19 cellular contexts compared by ENCODE assay signal in the genomic region with DNA sequence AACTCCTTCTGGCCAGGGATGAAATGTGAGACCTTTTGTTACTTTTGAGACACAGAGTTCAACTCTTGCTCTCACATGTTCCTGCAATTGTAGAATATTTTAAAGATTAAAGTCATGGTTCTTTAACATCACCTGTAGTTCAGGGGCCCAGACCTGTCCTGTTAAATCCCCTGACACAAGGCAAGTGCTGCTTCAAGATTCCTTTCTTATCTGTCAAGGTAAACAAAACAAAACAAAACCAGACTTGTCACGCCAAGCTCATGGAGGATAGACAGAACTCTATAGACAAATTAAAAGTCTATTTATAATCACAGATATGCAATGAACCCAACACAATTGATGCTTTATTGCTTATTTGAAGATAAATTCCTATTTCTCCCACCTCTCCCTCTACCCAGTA. TPM values are rescaled to one million over a fixed set of nuclear protein-coding genes. Genes with fewer than 3 reads are reported as not detected.
A peak's percentile ranks its signal among the peaks of the same experiment; 100 is the strongest.
DNase-seq lines count a peak whose midpoint lies in the region; ATAC-seq, FAIRE-seq and TF ChIP-seq lines count a peak whose summit lies in the region.
"Had no signal": no experiment of that assay in that cellular context is flagged by ENCODE, and none has a peak within 500 bp of the region (broad histone marks: within the 10 kb centered on the region; RNA-seq: fewer than 3 reads in every experiment).

No MANE protein-coding gene starts in this region.

- H3K27me3 ChIP-seq in CD4-positive, alpha-beta memory T cell (ENCODE audit: insufficient read depth, low read length), result no peaks in the 10 kb centered on the region
- no peaks in the 10 kb centered on the region for H3K27me3 ChIP-seq in H7 (ENCODE audit: control insufficient read depth, insufficient read depth, low read length)
- H3K27me3 ChIP-seq: cardiac muscle cell, spleen had no signal

- H3K4me2 ChIP-seq in A549, result peak overlapping the region; percentile 9; the same call in 2 of the 3 replicates

- no peak for FAIRE-seq in A549 (lab: Jason Lieb, UNC)
- FAIRE-seq: HTR-8/SVneo had no signal

- peaks cover 44% of the 10 kb centered on the region for H3K4me1 ChIP-seq in A549
- H3K4me1 ChIP-seq in CD4-positive, alpha-beta memory T cell (ENCODE audit: insufficient read depth, low read length), result peaks cover 43% of the 10 kb centered on the region
- H3K4me1 ChIP-seq: psoas muscle had no signal

- no peak for TF ChIP-seq POLR2A in A549 (IDR thresholded peaks at IDR 0.05; ENCODE audit: low read length)

- CTCF ChIA-PET in A549 (lab: Yijun Ruan, JAX), result interaction anchor here (1.1 to 4.5 kb wide), 4 partner anchors 11 to 203 kb away, joined by 4 to 30 read pairs (median 4); partner anchors contain the start of gene NEDD4
- CTCF ChIA-PET in CD4-positive, alpha-beta memory T cell (lab: Charles Lee; ENCODE audit: partially characterized antibody), result interaction anchor here (1.1 to 4.1 kb wide), 5 partner anchors 11 to 269 kb away, joined by 3 to 25 read pairs (median 3); no protein-coding TSS in a partner anchor

- ATAC-seq in A549 (no peak), T-helper 17 cell (no peak), esophagus mucosa (peak; percentile 27)
- ATAC-seq: psoas muscle had no signal

- no peak for DNase-seq in A549 (ENCODE audit: low read depth in 1 of 2, low spot score in 1 of 2)
- no peak for DNase-seq in CD4-positive, alpha-beta memory T cell
- DNase-seq in T-helper 17 cell, result no peak
- no peak for DNase-seq in H7
- no peak for DNase-seq in GM13976 (ENCODE audit: low spot score)
- no peak for DNase-seq in hippocampal formation (lab: John Stamatoyannopoulos, UW)
- no peak for DNase-seq in NCI-H446 (lab: John Stamatoyannopoulos, UW)
- DNase-seq: activated CD4-positive, CD25-positive, alpha-beta regulatory T cell; activated CD8-positive, alpha-beta memory T cell treated with anti-CD3 and anti-CD28 coated beads, Interleukin-2, amount 50 U/mL, for 48 hours; HFFc6; NCI-H1417 treated with DMSO at 0.1 percent for 48 hours; NCI-H2171 treated with DMSO at 0.1 percent for 48 hours; psoas muscle; spleen had no signal

- H3K36me3 Mint-ChIP-seq in CD4-positive, alpha-beta memory T cell, result peaks cover under 1 to 7% of the 10 kb centered on the region in 2 donors
- H3K36me3 Mint-ChIP-seq in T-helper 17 cell (ENCODE audit: low read depth), result peaks cover 4% of the 10 kb centered on the region

- no peaks in the 10 kb centered on the region for H3K27me3 Mint-ChIP-seq in CD4-positive, alpha-beta memory T cell
- H3K27me3 Mint-ChIP-seq in T-helper 17 cell, result no peaks in the 10 kb centered on the region

- peak overlapping the region in 5 of 8 donors; percentile 45 to 86 (median 67) for H3K4me3 Mint-ChIP-seq in CD4-positive, alpha-beta memory T cell
- peak overlapping the region; percentile 89 for H3K4me3 Mint-ChIP-seq in T-helper 17 cell
- H3K4me3 Mint-ChIP-seq: HFFc6, nephron had no signal

- peak overlapping the region; percentile 90 to 99 (median 93) for H3K27ac Mint-ChIP-seq in CD4-positive, alpha-beta memory T cell
- peak overlapping the region; percentile 99 for H3K27ac Mint-ChIP-seq in T-helper 17 cell
- H3K27ac Mint-ChIP-seq: HFFc6, nephron had no signal

- POLR2A ChIA-PET in A549 (lab: Yijun Ruan, JAX), result no interaction called here
- POLR2A ChIA-PET in CD4-positive, alpha-beta memory T cell (lab: Charles Lee; ENCODE audit: partially characterized antibody), result interaction anchor here (1.0 kb wide), 1 partner anchor 48 kb away, joined by 3 read pairs; no protein-coding TSS in a partner anchor

- no peak overlapping the region for H3K4me3 ChIP-seq in A549
- H3K4me3 ChIP-seq in CD4-positive, alpha-beta memory T cell (ENCODE audit: low read length in 2 of 2), result no peak overlapping the region
- no peak overlapping the region for H3K4me3 ChIP-seq in H7 (ENCODE audit: insufficient read depth, low read depth, low read length)
- H3K4me3 ChIP-seq: cardiac muscle cell, psoas muscle, spleen, thoracic aorta had no signal

- TF ChIP-seq CTCF in A549 (IDR thresholded peaks at IDR 0.05), result no peak
- no peak for TF ChIP-seq CTCF in GM13976 (IDR thresholded peaks at IDR 0.05; ENCODE audit: borderline replicate concordance, control extremely low read depth, extremely low read depth, insufficient read depth, missing control alignments)

- TF ChIP-seq RAD21 in A549 (conservative IDR thresholded peaks at IDR 0.05 in 1 of 2, IDR thresholded peaks at IDR 0.05 in 1 of 2), result no peak

- no peaks in the 10 kb centered on the region for H3K36me3 ChIP-seq in CD4-positive, alpha-beta memory T cell (ENCODE audit: insufficient read depth, low read length)
- no peaks in the 10 kb centered on the region for H3K36me3 ChIP-seq in H7 (replicated peaks; ENCODE audit: control insufficient read depth, insufficient read depth, low read length)
- H3K36me3 ChIP-seq: cardiac muscle cell, spleen, thoracic aorta had no signal

- WGBS in A549 (ENCODE audit: missing lambda C conversion rate), result 66% methylated on average over 1 of the region's 1 CpG

- peaks cover 0 to 5% (median 0%) of the 10 kb centered on the region in 8 donors for H3K9me3 Mint-ChIP-seq in CD4-positive, alpha-beta memory T cell
- H3K9me3 Mint-ChIP-seq: HFFc6, nephron had no signal

- H3K4me1 Mint-ChIP-seq in CD4-positive, alpha-beta memory T cell, result peaks cover 27 to 52% (median 40%) of the 10 kb centered on the region in 4 donors
- H3K4me1 Mint-ChIP-seq in T-helper 17 cell, result peaks cover 27% of the 10 kb centered on the region

- H3K27ac ChIP-seq in A549, result peak overlapping the region; percentile 80 to 87; a peak in 5 of 6 replicates
- no peak overlapping the region for H3K27ac ChIP-seq in CD4-positive, alpha-beta memory T cell (ENCODE audit: low read depth, low read length)
- H3K27ac ChIP-seq: cardiac muscle cell, psoas muscle, thoracic aorta had no signal

- no peak for TF ChIP-seq EP300 in A549 (IDR thresholded peaks at IDR 0.05)

- H3K9me3 ChIP-seq in A549, result no peaks in the 10 kb centered on the region; the same call in 2 of the 3 replicates
- no peaks in the 10 kb centered on the region for H3K9me3 ChIP-seq in CD4-positive, alpha-beta memory T cell (ENCODE audit: control insufficient read depth in 1 of 2, low read length in 2 of 2)
- peaks cover 2% of the 10 kb centered on the region for H3K9me3 ChIP-seq in T-helper 17 cell (ENCODE audit: control insufficient read depth, low read length, poor library complexity, severe bottlenecking)
- H3K9me3 ChIP-seq: psoas muscle, spleen, thoracic aorta had no signal

- in situ Hi-C loops in GM13976 (cut with MboI; ENCODE audit: low sequenced_read_pairs, unreplicated experiment), result no loop called here

- intact Hi-C loops in CD4-positive, alpha-beta memory T cell (cut with micrococcal nuclease), result loop anchor here (2.0 kb wide), 1 partner anchor 203 kb away; no protein-coding TSS in a partner anchor

TF ChIP-seq in A549, 52 proteins besides CTCF, POLR2A, EP300 and RAD21:
- TF ChIP-seq CBX2 (IDR thresholded peaks at IDR 0.05; ENCODE audit: borderline replicate concordance, low read depth) (no peak), REST (IDR thresholded peaks at IDR 0.05) (no peak), MAFK (IDR thresholded peaks at IDR 0.05; ENCODE audit: partially characterized antibody) (no peak), HMGXB4 (CRISPR knock-in tag; IDR thresholded peaks at IDR 0.05; ENCODE audit: borderline replicate concordance) (no peak)
TF ChIP-seq in A549: peak in this region for 0.

RNA-seq across cellular contexts. Expression of gene NEDD4, which starts 48.6 kb away (rescaled TPM):
- polyA plus RNA-seq in A549 (2011; rRNA removed) (62.9 and 78.8 TPM in 2 replicates), A549 (2017; fragmentation: RNase III; extraction: RNeasy Plus Mini Kit Qiagen cat#74134 plus additional on column Dnase treatment) (50.3 to 56.4 TPM (median 52.7 TPM) in 3 replicates)
- 17.2 and 19.2 TPM in 2 replicates for polyA plus RNA-seq in A549 (2012; cell fraction: cytosol; rRNA removed)
- polyA plus RNA-seq in A549 (2012; cell fraction: nucleus; rRNA removed), result 12.6 and 19.9 TPM in 2 replicates
- 41.5 and 47.6 TPM in 2 replicates for polyA minus RNA-seq in A549 (2011; rRNA and poly(A)+ RNA removed)
- 1 to 10 TPM; 4.2 to 5.8 TPM for total RNA-seq in CD4-positive, alpha-beta memory T cell
- polyA plus RNA-seq in CD4-positive, alpha-beta memory T cell, result 1 to 10 TPM; 3.7 to 5.2 TPM
- total RNA-seq in T-helper 17 cell (10 to 100 TPM in 1 of 2 donors, 1 to 10 TPM in 1; 7.2 to 11.1 TPM), esophagus mucosa (9.3 TPM)
- total RNA-seq in H7 (2014; rRNA removed; shearing (Covaris generic)), result 3.7 and 4.1 TPM in 2 replicates
